14 cellular contexts compared by ENCODE assay signal in the genomic region with DNA sequence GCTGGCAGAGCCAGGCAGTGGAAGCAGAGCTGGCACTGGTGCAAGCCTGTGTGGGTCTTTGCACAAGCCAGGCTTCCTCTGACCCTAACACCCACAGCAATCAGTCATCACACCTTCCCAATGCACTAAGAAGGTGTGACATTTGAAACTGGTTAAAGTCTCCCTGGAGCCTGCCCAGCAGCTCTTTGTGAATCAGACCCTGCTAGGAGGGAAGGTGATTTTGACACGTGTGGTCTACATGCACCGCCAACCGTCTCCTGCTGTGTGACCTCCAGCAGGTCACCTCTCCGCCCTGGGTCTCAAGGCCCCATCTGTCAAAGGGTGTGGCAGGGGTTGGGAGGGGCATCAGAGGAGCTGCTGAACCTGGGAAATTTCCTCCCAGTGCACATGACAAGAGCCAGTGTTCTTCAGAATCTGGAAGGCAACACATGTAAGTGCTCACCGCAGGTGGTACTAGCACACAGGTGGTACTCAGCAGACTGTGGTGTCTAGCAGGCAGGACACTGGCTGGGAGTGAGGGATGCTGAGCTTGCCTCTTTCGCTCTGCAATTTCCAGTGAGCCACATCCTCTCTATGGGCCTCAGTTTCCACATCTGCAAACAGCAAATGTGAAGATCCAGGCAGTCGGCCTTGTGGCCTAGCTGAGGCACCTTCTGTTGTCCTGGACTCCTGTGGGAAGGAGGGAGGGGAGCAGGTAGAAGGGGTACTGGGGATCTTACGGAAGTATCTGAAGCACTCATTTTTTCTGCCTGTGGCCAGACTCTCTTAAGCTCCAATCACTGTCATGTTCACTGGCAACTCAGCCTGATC.
DNase-seq lines count a peak whose midpoint lies in the region; ATAC-seq and TF ChIP-seq lines count a peak whose summit lies in the region.
"Had no signal": no experiment of that assay in that cellular context is flagged by ENCODE, and none has a peak within 500 bp of the region (broad histone marks: within the 10 kb centered on the region; RNA-seq: fewer than 3 reads in every experiment).

No MANE protein-coding gene starts in this region.

- TF ChIP-seq CTCF in WERI-Rb-1 (IDR thresholded peaks at IDR 0.05; ENCODE audit: low read depth, low read length) (no peak), nephron progenitor cell (IDR thresholded peaks at IDR 0.05) (no peak), colonic mucosa (IDR thresholded peaks at IDR 0.05) (no peak)

- H3K27ac Mint-ChIP-seq in nephron progenitor cell, result no peak overlapping the region
- no peak overlapping the region for H3K27ac Mint-ChIP-seq in activated T-helper 17 cell treated with anti-CD3 and anti-CD28 coated beads, Interleukin-2, amount 50 U/mL, for 72 hours
- H3K27ac Mint-ChIP-seq: H9, T-helper 17 cell had no signal

- H3K9me3 ChIP-seq in WERI-Rb-1 (ENCODE audit: severe bottlenecking) (no peaks in the 10 kb centered on the region), colonic mucosa (no peaks in the 10 kb centered on the region)
- H3K9me3 ChIP-seq: upper lobe of left lung had no signal

- H3K36me3 Mint-ChIP-seq in nephron progenitor cell (ENCODE audit: low read depth), result no peaks in the 10 kb centered on the region
- H3K36me3 Mint-ChIP-seq in activated T-helper 17 cell treated with anti-CD3 and anti-CD28 coated beads, Interleukin-2, amount 50 U/mL, for 72 hours (ENCODE audit: low read depth), result no peaks in the 10 kb centered on the region

- peak; percentile 53 for DNase-seq in NCI-H82 (lab: John Stamatoyannopoulos, UW)
- DNase-seq in NCI-H82 treated with DMSO at 0.1 percent for 48 hours (lab: John Stamatoyannopoulos, UW; ENCODE audit: unreplicated experiment), result no peak
- DNase-seq in DMS79 treated with DMSO at 0.1 percent for 48 hours (lab: John Stamatoyannopoulos, UW), result peak; percentile 11
- peak; percentile 52 for DNase-seq in WERI-Rb-1
- peak; percentile 38 for DNase-seq in nephron progenitor cell
- no peak for DNase-seq in colonic mucosa
- DNase-seq: activated CD4-positive, alpha-beta T cell treated with anti-CD3 and anti-CD28 coated beads, Interleukin-2, amount 50 U/mL, for 4 hours; foreskin keratinocyte; H9; NCI-H1105 treated with DMSO at 0.1 percent for 48 hours; T-helper 17 cell; upper lobe of left lung had no signal

- intact Hi-C loops in colonic mucosa (cut with DNase I), result no loop called here

- no peaks in the 10 kb centered on the region for H3K9me3 Mint-ChIP-seq in nephron progenitor cell
- H3K9me3 Mint-ChIP-seq in activated T-helper 17 cell treated with anti-CD3 and anti-CD28 coated beads, Interleukin-2, amount 50 U/mL, for 72 hours, result no peaks in the 10 kb centered on the region
- H3K9me3 Mint-ChIP-seq: H9 had no signal

- peaks cover 67% of the 10 kb centered on the region for H3K4me1 Mint-ChIP-seq in nephron progenitor cell
- peaks cover 5% of the 10 kb centered on the region for H3K4me1 Mint-ChIP-seq in activated T-helper 17 cell treated with anti-CD3 and anti-CD28 coated beads, Interleukin-2, amount 50 U/mL, for 72 hours

- H3K27me3 ChIP-seq in WERI-Rb-1 (ENCODE audit: insufficient read depth, low read depth, severe bottlenecking) (no peaks in the 10 kb centered on the region), colonic mucosa (no peaks in the 10 kb centered on the region)
- H3K27me3 ChIP-seq: upper lobe of left lung had no signal

- H3K4me1 ChIP-seq in colonic mucosa, result no peaks in the 10 kb centered on the region
- H3K4me1 ChIP-seq: foreskin keratinocyte, upper lobe of left lung had no signal

- H3K4me3 Mint-ChIP-seq in nephron progenitor cell, result peak overlapping the region; percentile 47
- H3K4me3 Mint-ChIP-seq in activated T-helper 17 cell treated with anti-CD3 and anti-CD28 coated beads, Interleukin-2, amount 50 U/mL, for 72 hours, result no peak overlapping the region
- H3K4me3 Mint-ChIP-seq: H9, T-helper 17 cell had no signal

- H3K36me3 ChIP-seq in WERI-Rb-1 (no peaks in the 10 kb centered on the region), colonic mucosa (no peaks in the 10 kb centered on the region)
- H3K36me3 ChIP-seq: upper lobe of left lung had no signal

- H3K27ac ChIP-seq in WERI-Rb-1 (no peak overlapping the region; the same call in none of the 2 replicates), colonic mucosa (no peak overlapping the region)
- H3K27ac ChIP-seq: foreskin keratinocyte, upper lobe of left lung had no signal

- no peak for ATAC-seq in GM21528 (IDR thresholded peaks at IDR 0.05; ENCODE audit: low FRiP score, unreplicated experiment)
- no peak for ATAC-seq in activated T-helper 17 cell treated with anti-CD3 and anti-CD28 coated beads, Interleukin-2, amount 50 U/mL, for 72 hours (replicated peaks)
- ATAC-seq: foreskin keratinocyte, T-helper 17 cell had no signal

- H3K4me3 ChIP-seq in WERI-Rb-1 (ENCODE audit: low read depth, low read length) (no peak overlapping the region), colonic mucosa (no peak overlapping the region)
- H3K4me3 ChIP-seq: upper lobe of left lung had no signal

- no peak overlapping the region for H3K9ac ChIP-seq in colonic mucosa (ENCODE audit: low read depth in 2 of 2, low read length in 2 of 2)

- H3K27me3 Mint-ChIP-seq in nephron progenitor cell (ENCODE audit: low read depth, poor library complexity), result peaks cover 42% of the 10 kb centered on the region
- no peaks in the 10 kb centered on the region for H3K27me3 Mint-ChIP-seq in activated T-helper 17 cell treated with anti-CD3 and anti-CD28 coated beads, Interleukin-2, amount 50 U/mL, for 72 hours

Comparison
In these comparisons a context has a peak if more than half of its experiments do, and no peak if none do; other contexts are left out.
1. DNase-seq: peak in NCI-H82 (single experiment), DMS79 treated with DMSO at 0.1 percent for 48 hours (single experiment), WERI-Rb-1 (single experiment) and nephron progenitor cell (single experiment); none in NCI-H82 treated with DMSO at 0.1 percent for 48 hours (single experiment) and colonic mucosa (single experiment).